ENCODE assay signal across 1 cellular context in the genomic region with DNA sequence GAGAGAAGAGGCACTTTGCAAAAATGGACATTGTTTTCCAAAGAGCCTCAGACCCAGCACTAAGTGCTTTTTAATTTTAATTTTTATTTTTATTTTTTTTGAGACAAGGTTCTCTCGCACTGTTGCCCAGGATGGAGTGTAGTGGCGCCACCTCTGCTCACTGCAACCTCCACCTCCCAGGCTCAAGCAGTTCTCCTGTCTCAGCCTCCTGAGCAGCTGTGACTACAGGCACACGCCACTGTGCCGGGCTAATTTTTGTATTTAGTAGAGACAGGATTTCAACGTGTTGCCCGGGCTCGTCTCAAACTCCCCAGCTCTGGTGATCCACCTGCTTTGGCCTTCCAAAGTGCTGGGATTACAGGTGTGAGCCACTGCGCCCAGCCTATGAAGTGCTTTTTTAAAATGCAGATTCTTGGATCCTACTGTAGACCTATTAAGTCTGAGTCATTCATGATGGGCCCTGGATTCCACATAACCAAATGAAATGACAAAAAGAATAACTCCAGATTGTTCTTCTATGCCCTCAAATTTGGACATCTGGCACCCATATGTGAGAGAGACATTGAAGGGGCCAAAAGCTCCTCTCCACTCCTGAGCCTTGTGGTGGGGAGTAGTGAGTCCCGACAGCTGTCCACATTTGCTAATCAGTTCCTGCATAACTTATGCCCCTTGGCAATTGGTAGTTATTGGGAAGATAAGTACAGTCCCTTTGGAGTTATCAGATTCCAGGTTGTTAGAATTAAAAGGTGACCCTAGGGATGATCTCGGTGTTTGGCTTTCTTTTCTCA.
TF ChIP-seq lines count a peak whose summit lies in the region.

No MANE protein-coding gene starts in this region.

TF ChIP-seq in GM12878, 131 proteins besides CTCF, POLR2A, EP300 and RAD21:
- TF ChIP-seq CUX1 (IDR thresholded peaks at IDR 0.05; ENCODE audit: insufficient replicate concordance, low read depth, low read length), result no peak
- TF ChIP-seq FOS (IDR thresholded peaks at IDR 0.05; ENCODE audit: borderline replicate concordance, extremely low read depth, insufficient read length), result no peak
- TF ChIP-seq DPF2 (IDR thresholded peaks at IDR 0.05), result no peak
